In genomic region chr6:61909541-61909940, GRCh38 we compare ENCODE assay signal across 23 cellular contexts.
"Had no signal": no experiment of that assay in that cellular context is flagged by ENCODE, and none has a peak within 500 bp of the region (broad histone marks: within the 10 kb centered on the region; RNA-seq: fewer than 3 reads in every experiment).

No MANE protein-coding gene starts in this region.

- ATAC-seq: activated CD8-positive, alpha-beta T cell treated with anti-CD3 and anti-CD28 coated beads for 36 hours; activated T-cell treated with anti-CD3 and anti-CD28 coated beads, Interleukin-2, amount 50 U/mL, for 4 hours; activated T-helper 17 cell treated with anti-CD3 and anti-CD28 coated beads, Interleukin-2, amount 50 U/mL, for 72 hours; esophagus mucosa; heart left ventricle; right lobe of liver; stimulated activated naive CD8-positive, alpha-beta T cell treated with anti-CD3 and anti-CD28 coated beads, Interleukin-15, amount 100 ng/mL, for 72 hours; upper lobe of right lung had no signal

- DNase-seq: activated B cell treated with CpG ODN at 0.5 μM for 24 hours; activated CD4-positive, alpha-beta T cell treated with anti-CD3 and anti-CD28 coated beads, Interleukin-2, amount 50 U/mL, for 1 hour; activated CD8-positive, alpha-beta T cell treated with anti-CD3 and anti-CD28 coated beads for 36 hours; activated gamma-delta T cell treated with Interleukin-2 at 50 U/mL for 16 hours; activated naive CD4-positive, alpha-beta T cell treated with anti-CD3 and anti-CD28 coated beads, Interleukin-2, amount 50 U/mL, for 16 hours; activated T-cell treated with anti-CD3 and anti-CD28 coated beads, Interleukin-2, amount 50 U/mL, for 4 hours; amniotic stem cell; brain microvascular endothelial cell; endodermal cell; foreskin fibroblast; heart left ventricle; hypothalamus; naive B cell; nephron progenitor cell; ovary; right lobe of liver; stimulated activated CD4-positive, alpha-beta T cell treated with anti-CD3 and anti-CD28 coated beads, Interleukin-12 subunit alpha, Interleukin-12 subunit beta, amount 100 ng/mL, for 4 hours; stimulated activated CD4-positive, alpha-beta T cell treated with anti-CD3 and anti-CD28 coated beads, Interleukin-4, amount 100 ng/mL, for 1 hour; stimulated activated naive CD8-positive, alpha-beta T cell treated with anti-CD3 and anti-CD28 coated beads, Interleukin-15, amount 100 ng/mL, for 72 hours; tibial artery; upper lobe of right lung had no signal
